9 cellular contexts compared by ENCODE assay signal in the genomic region with DNA sequence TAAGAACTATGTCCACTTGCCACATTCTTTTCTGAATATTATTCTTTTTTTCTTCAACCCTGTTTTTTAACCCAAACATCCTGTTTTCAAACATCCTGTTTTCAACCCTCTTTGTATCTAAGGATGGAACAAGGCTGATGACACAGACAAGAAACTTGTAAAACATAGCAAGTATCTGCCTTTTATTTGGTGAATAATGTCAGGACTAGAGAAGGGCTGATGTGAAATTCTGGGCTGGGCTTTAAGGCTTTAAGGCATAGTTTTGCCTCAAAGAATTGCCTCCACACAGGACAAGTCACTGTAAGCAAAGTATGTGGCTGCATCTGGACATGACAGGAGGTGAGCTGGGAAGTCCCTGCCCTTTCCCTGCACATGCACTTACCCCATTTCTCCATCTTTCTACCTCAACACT. TPM values are rescaled to one million over a fixed set of nuclear protein-coding genes. Genes with fewer than 3 reads are reported as not detected.
DNase-seq lines count a peak whose midpoint lies in the region; ATAC-seq and TF ChIP-seq lines count a peak whose summit lies in the region.
"Had no signal": no experiment of that assay in that cellular context is flagged by ENCODE, and none has a peak within 500 bp of the region (broad histone marks: within the 10 kb centered on the region; RNA-seq: fewer than 3 reads in every experiment).

No MANE protein-coding gene starts in this region.

- intact Hi-C loops in adrenal gland (cut with DNase I): loop anchor here in 1 of 2 donors (5.0 kb wide), 1 partner anchor 399 kb away; the partner anchor contains the start of gene INSL6

- H3K4me1 ChIP-seq in adrenal gland (replicated peaks in 1 of 2): no peaks in the 10 kb centered on the region

- ATAC-seq in HG03196 (IDR thresholded peaks at IDR 0.05; ENCODE audit: unreplicated experiment): peak; percentile 32
- peak; percentile 33 for ATAC-seq in central memory CD8-positive, alpha-beta T cell (replicated peaks; ENCODE audit: extremely low read depth, poor library complexity, severe bottlenecking)

- peaks cover 4% of the 10 kb centered on the region for H3K36me3 Mint-ChIP-seq in central memory CD8-positive, alpha-beta T cell (ENCODE audit: insufficient read depth)

- H3K27ac Mint-ChIP-seq in central memory CD8-positive, alpha-beta T cell (ENCODE audit: low read depth): peak overlapping the region; percentile 16

- H3K4me3 Mint-ChIP-seq in central memory CD8-positive, alpha-beta T cell: no peak overlapping the region

- H3K27me3 Mint-ChIP-seq in central memory CD8-positive, alpha-beta T cell: no peaks in the 10 kb centered on the region

- no peaks in the 10 kb centered on the region for H3K9me3 ChIP-seq in adrenal gland (replicated peaks in 1 of 3)

- H3K27me3 ChIP-seq in adrenal gland: no peaks in the 10 kb centered on the region

- H3K9me3 Mint-ChIP-seq in central memory CD8-positive, alpha-beta T cell: no peaks in the 10 kb centered on the region

- TF ChIP-seq POLR2A in adrenal gland (IDR thresholded peaks at IDR 0.05): no peak

- no peak overlapping the region for H3K4me3 ChIP-seq in adrenal gland

- H3K36me3 ChIP-seq in adrenal gland (replicated peaks in 1 of 2): no peaks in the 10 kb centered on the region

- DNase-seq in stimulated activated CD4-positive, alpha-beta T cell treated with anti-CD3 and anti-CD28 coated beads, Interleukin-4, amount 100 ng/mL, for 24 hours: peak; percentile 16
- no peak for DNase-seq in stimulated activated CD4-positive, alpha-beta T cell treated with anti-CD3 and anti-CD28 coated beads, Interleukin-12 subunit alpha, Interleukin-12 subunit beta, amount 100 ng/mL, for 4 hours
- DNase-seq in central memory CD8-positive, alpha-beta T cell (ENCODE audit: low spot score in 2 of 2): no peak
- DNase-seq in adrenal gland (no peak), activated gamma-delta T cell (lab: John Stamatoyannopoulos, UW) (no peak), NCI-H1048 (lab: John Stamatoyannopoulos, UW) (no peak), NCI-H345 (lab: John Stamatoyannopoulos, UW) (no peak)
- DNase-seq: NCI-H1417 had no signal

- no peak for TF ChIP-seq CTCF in adrenal gland (IDR thresholded peaks at IDR 0.05)

- peaks cover 20% of the 10 kb centered on the region for H3K4me1 Mint-ChIP-seq in central memory CD8-positive, alpha-beta T cell

- H3K27ac ChIP-seq in adrenal gland: peak overlapping the region in 1 of 5 donors; percentile 37

RNA-seq across cellular contexts. Expression of gene RIC1, which starts 42.5 kb away (rescaled TPM):
- 10 to 100 TPM; 15.4 to 33.1 (median 18.6) TPM for total RNA-seq in adrenal gland
- 10 to 100 TPM in 1 of 3 donors, 1 to 10 TPM in 2; 3.6 to 11.3 (median 3.8) TPM for polyA plus RNA-seq in adrenal gland
